Comparison of ENCODE assay signal across 12 cellular contexts in genomic region chr2:200199576-200200263, GRCh38.
A peak's percentile ranks its signal among the peaks of the same experiment; 100 is the strongest.
DNase-seq lines count a peak whose midpoint lies in the region; ATAC-seq, FAIRE-seq and TF ChIP-seq lines count a peak whose summit lies in the region.
"Had no signal": no experiment of that assay in that cellular context is flagged by ENCODE, and none has a peak within 500 bp of the region (broad histone marks: within the 10 kb centered on the region; RNA-seq: fewer than 3 reads in every experiment).

No MANE protein-coding gene starts in this region.

- peak overlapping the region; percentile 44 for H2AFZ ChIP-seq in mammary epithelial cell (ENCODE audit: low read depth, low read length)

- dilution Hi-C loops in mammary epithelial cell (cut with HindIII; ENCODE audit: low sequenced_read_pairs) = no loop called here

- H3K9ac ChIP-seq in mammary epithelial cell (ENCODE audit: insufficient read depth, low read length) (no peak overlapping the region), kidney (ENCODE audit: low read length in 2 of 2) (no peak overlapping the region)

- BruUV-seq in mammary epithelial cell (replicated peaks; lab: Mats Ljungman, UMichigan) = no TSS peak

- no peaks in the 10 kb centered on the region for H3K79me2 ChIP-seq in mammary epithelial cell (ENCODE audit: insufficient read depth, low read length)

- intact Hi-C loops in mammary epithelial cell (cut with micrococcal nuclease) (no loop called here), left cardiac atrium (cut with DNase I) (no loop called here), kidney (cut with DNase I) (no loop called here)

- CTCF ChIA-PET in mammary epithelial cell (lab: Charles Lee; ENCODE audit: low non-redundant PET) = no interaction called here

- in situ Hi-C loops in mammary epithelial cell (cut with MboI; ENCODE audit: low sequenced_read_pairs in 2 of 2) = no loop called here

- TF ChIP-seq CTCF in GM12864 (IDR thresholded peaks at IDR 0.05; ENCODE audit: low read depth, low read length, missing control alignments) (peak; percentile 29), mammary epithelial cell (conservative IDR thresholded peaks at IDR 0.05 in 1 of 2, IDR thresholded peaks at IDR 0.05 in 1 of 2; ENCODE audit: extremely low read depth in 1 of 2, insufficient read depth in 1 of 2, low read depth in 1 of 2, low read length in 2 of 2) (no peak), foreskin fibroblast (IDR thresholded peaks at IDR 0.05; ENCODE audit: low read depth, low read length) (no peak), kidney (IDR thresholded peaks at IDR 0.05; ENCODE audit: borderline replicate concordance, extremely low read depth, insufficient read depth) (no peak)

- H3K9me3 ChIP-seq in mammary epithelial cell (replicated peaks; ENCODE audit: insufficient read depth, low read length) = no peaks in the 10 kb centered on the region
- no peaks in the 10 kb centered on the region for H3K9me3 ChIP-seq in kidney (ENCODE audit: control insufficient read depth in 1 of 2, low read length in 2 of 2)

- DNase-seq in A172 (ENCODE audit: low spot score) (peak; percentile 61), GM12864 (ENCODE audit: low read depth) (no peak), MV-4-11 (lab: John Stamatoyannopoulos, UW) (peak; percentile 30), mammary epithelial cell (peak; percentile 7), dermis blood vessel endothelial cell (no peak), left cardiac atrium (no peak), foreskin fibroblast (no peak), kidney (no peak)
- DNase-seq: activated T-cell treated with anti-CD3 and anti-CD28 coated beads, Interleukin-2, amount 50 U/mL, for 72 hours; CD4-positive, alpha-beta T cell had no signal

- H3K27ac ChIP-seq in mammary epithelial cell (ENCODE audit: insufficient read depth, low read depth, low read length) = no peak overlapping the region
- no peak overlapping the region for H3K27ac ChIP-seq in kidney (ENCODE audit: low read depth in 2 of 2, low read length in 2 of 2)
- H3K27ac ChIP-seq: cardiac muscle cell had no signal

- WGBS in mammary epithelial cell (ENCODE audit: low coverage, missing lambda C conversion rate) = 100% methylated on average over 3 of the region's 4 CpGs

- H3K4me2 ChIP-seq in mammary epithelial cell (ENCODE audit: insufficient read depth, low read depth, low read length) = no peak overlapping the region

- H3K4me3 ChIP-seq in GM12864 (ENCODE audit: low read depth, low read length) (no peak overlapping the region), mammary epithelial cell (replicated peaks in 1 of 3; ENCODE audit: insufficient read depth in 1 of 3, low read depth in 2 of 3, low read length in 3 of 3) (no peak overlapping the region), foreskin fibroblast (ENCODE audit: low read depth in 1 of 2, low read length in 2 of 2) (no peak overlapping the region), kidney (ENCODE audit: low read length in 2 of 2) (no peak overlapping the region)
- H3K4me3 ChIP-seq: cardiac muscle cell had no signal

- H3K36me3 ChIP-seq in mammary epithelial cell (ENCODE audit: insufficient read depth, low read length) (no peaks in the 10 kb centered on the region), kidney (ENCODE audit: control insufficient read depth in 1 of 2, insufficient read depth in 2 of 2, low read length in 2 of 2) (no peaks in the 10 kb centered on the region)
- H3K36me3 ChIP-seq: cardiac muscle cell had no signal

- ATAC-seq in left cardiac atrium = no peak
- ATAC-seq: activated T-cell treated with anti-CD3 and anti-CD28 coated beads, Interleukin-2, amount 50 U/mL, for 72 hours had no signal

- H4K20me1 ChIP-seq in mammary epithelial cell (ENCODE audit: insufficient read depth, low read length) = no peaks in the 10 kb centered on the region

- no peaks in the 10 kb centered on the region for H3K4me1 ChIP-seq in mammary epithelial cell (ENCODE audit: insufficient read depth, low read length)
- no peaks in the 10 kb centered on the region for H3K4me1 ChIP-seq in kidney (ENCODE audit: control insufficient read depth in 1 of 2, insufficient read depth in 1 of 2, low read depth in 1 of 2, low read length in 2 of 2)

- H3K27me3 ChIP-seq in mammary epithelial cell (ENCODE audit: insufficient read depth, low read length) = no peaks in the 10 kb centered on the region
- H3K27me3 ChIP-seq: cardiac muscle cell had no signal

- no peak for FAIRE-seq in kidney (lab: Jason Lieb, UNC)
- FAIRE-seq: keratinocyte had no signal

Comparison
In these comparisons a context has a peak if more than half of its experiments do, and no peak if none do; other contexts are left out.
1. DNase-seq: peak in A172 (single experiment), MV-4-11 (single experiment) and mammary epithelial cell (single experiment); none in GM12864 (single experiment), dermis blood vessel endothelial cell (single experiment), left cardiac atrium (single experiment), foreskin fibroblast (0 of 2) and kidney (single experiment).